In genomic region chr1:151875419-151876097, GRCh38 we compare ENCODE assay signal across 28 cellular contexts. TPM values are rescaled to one million over a fixed set of nuclear protein-coding genes. Genes with fewer than 3 reads are reported as not detected.
DNase-seq lines count a peak whose midpoint lies in the region; ATAC-seq, FAIRE-seq and TF ChIP-seq lines count a peak whose summit lies in the region.
"Had no signal": no experiment of that assay in that cellular context is flagged by ENCODE, and none has a peak within 500 bp of the region (broad histone marks: within the 10 kb centered on the region; RNA-seq: fewer than 3 reads in every experiment).

No MANE protein-coding gene starts in this region.

- dilution Hi-C loops in IMR-90 (cut with HindIII; ENCODE audit: low sequenced_read_pairs, unreplicated experiment), result loop anchor here (25.0 kb wide), 1 partner anchor 88 kb away; the partner anchor contains the start of gene TDRKH

- no peak for TF ChIP-seq CTCF in IMR-90 (conservative IDR thresholded peaks at IDR 0.05; ENCODE audit: low read depth, low read length)

- H3K56ac ChIP-seq in IMR-90 (ENCODE audit: extremely low read depth, insufficient read depth, low read length), result no peak overlapping the region

- H2BK20ac ChIP-seq in IMR-90 (ENCODE audit: low read depth, low read length), result no peak overlapping the region

- no peak overlapping the region for H4K5ac ChIP-seq in IMR-90 (ENCODE audit: low read depth, low read length)

- FAIRE-seq in TTC549 (lab: Jason Lieb, UNC), result peak; percentile 41
- FAIRE-seq: GM12878, RCC 7860 had no signal

- peak; percentile 56 for ATAC-seq in IMR-90 (ENCODE audit: low read depth)
- ATAC-seq in naive thymus-derived CD4-positive, alpha-beta T cell, result no peak
- ATAC-seq: GM12878 had no signal

- no peak overlapping the region for H2AK5ac ChIP-seq in IMR-90 (ENCODE audit: low read depth, low read length)

- H3K4ac ChIP-seq in IMR-90 (ENCODE audit: low read depth, low read length), result no peak overlapping the region

- no peak for DNase-seq in activated T-cell treated with anti-CD3 and anti-CD28 coated beads, Interleukin-2, amount 50 U/mL, for 24 hours
- DNase-seq in activated T-cell treated with anti-CD3 and anti-CD28 coated beads for 4 hours, result no peak
- no peak for DNase-seq in IMR-90
- no peak for DNase-seq in naive thymus-derived CD4-positive, alpha-beta T cell
- no peak for DNase-seq in medulla oblongata (ENCODE audit: extremely low spot score)
- no peak for DNase-seq in T-helper 1 cell
- no peak for DNase-seq in SIG-M5 (lab: John Stamatoyannopoulos, UW)
- DNase-seq: 8988T, ACHN, BE2C, Caco-2, DMS79, EL, GDM1, GOT3, HFFc6, Karpas-422, NCI-H1092, NCI-H1417 treated with DMSO at 0.1 percent for 48 hours, NCI-H1694 treated with DMSO at 0.1 percent for 48 hours, NCI-H2081, SK-N-SH had no signal

- POLR2A ChIA-PET in IMR-90 (lab: Charles Lee; ENCODE audit: unreplicated experiment), result no interaction called here
- POLR2A ChIA-PET in naive thymus-derived CD4-positive, alpha-beta T cell (lab: Charles Lee), result interaction anchor here (0.7 kb wide), 1 partner anchor 867 kb away, joined by 3 read pairs; no protein-coding TSS in a partner anchor

- intact Hi-C loops in IMR-90 (cut with micrococcal nuclease), result no loop called here
- intact Hi-C loops in naive thymus-derived CD4-positive, alpha-beta T cell (cut with micrococcal nuclease), result no loop called here

- peaks cover 65% of the 10 kb centered on the region for H3K36me3 Mint-ChIP-seq in activated T-cell treated with anti-CD3 and anti-CD28 coated beads, Interleukin-2, amount 50 U/mL, for 24 hours (ENCODE audit: low read depth)
- H3K36me3 Mint-ChIP-seq in naive thymus-derived CD4-positive, alpha-beta T cell, result peaks cover 16 to 37% (median 22%) of the 10 kb centered on the region in 5 donors

- no peaks in the 10 kb centered on the region for H3K79me1 ChIP-seq in IMR-90 (ENCODE audit: low read depth in 1 of 2, low read length in 2 of 2)

- no peak overlapping the region for H3K4me3 ChIP-seq in IMR-90 (ENCODE audit: insufficient read depth, low read depth, low read length)
- no peak overlapping the region for H3K4me3 ChIP-seq in naive thymus-derived CD4-positive, alpha-beta T cell (ENCODE audit: low read length)
- H3K4me3 ChIP-seq: GM12878, HAP-1 had no signal

- H3K4me1 Mint-ChIP-seq in activated T-cell treated with anti-CD3 and anti-CD28 coated beads, Interleukin-2, amount 50 U/mL, for 24 hours (ENCODE audit: low read depth), result peaks cover 15% of the 10 kb centered on the region
- H3K4me1 Mint-ChIP-seq in naive thymus-derived CD4-positive, alpha-beta T cell, result peaks cover 8 to 41% (median 18%) of the 10 kb centered on the region in 7 donors

- no peak overlapping the region for H3K4me2 ChIP-seq in IMR-90 (ENCODE audit: low read depth, low read length)
- H3K4me2 ChIP-seq: SK-N-SH had no signal

- in situ Hi-C loops in IMR-90 (cut with MboI; ENCODE audit: low sequenced_read_pairs), result no loop called here

- CTCF ChIA-PET in IMR-90 (lab: Yijun Ruan, JAX), result interaction anchor here (1.1 to 1.9 kb wide), 2 partner anchors 9 to 126 kb away, joined by 3 to 5 read pairs; no protein-coding TSS in a partner anchor
- CTCF ChIA-PET in naive thymus-derived CD4-positive, alpha-beta T cell (lab: Charles Lee), result no interaction called here

- H3K36me3 ChIP-seq in IMR-90 (ENCODE audit: control insufficient read depth, insufficient read depth, low read length), result peaks cover 6% of the 10 kb centered on the region
- H3K36me3 ChIP-seq in naive thymus-derived CD4-positive, alpha-beta T cell (ENCODE audit: control insufficient read depth in 2 of 3, insufficient read depth in 3 of 3, low read length in 3 of 3), result peaks cover 0 to 27% (median 0%) of the 10 kb centered on the region in 3 experiments
- H3K36me3 ChIP-seq: BE2C, HAP-1 had no signal

- no peak overlapping the region for H3K9ac ChIP-seq in IMR-90 (ENCODE audit: low read depth, low read length)
- H3K9ac ChIP-seq: SK-N-SH had no signal

- no peak overlapping the region for H3K23ac ChIP-seq in IMR-90 (ENCODE audit: low read depth, low read length)

- no peak overlapping the region for H3K14ac ChIP-seq in IMR-90 (replicated peaks; ENCODE audit: low read depth, low read length)

- no peak overlapping the region for H2AK9ac ChIP-seq in IMR-90 (replicated peaks; ENCODE audit: low read depth, low read length, poor library complexity)

- H3K27ac Mint-ChIP-seq in activated T-cell treated with anti-CD3 and anti-CD28 coated beads, Interleukin-2, amount 50 U/mL, for 24 hours, result peak overlapping the region; percentile 29
- H3K27ac Mint-ChIP-seq in naive thymus-derived CD4-positive, alpha-beta T cell, result peak overlapping the region in 8 of 9 donors; percentile 32 to 78 (median 46)
- H3K27ac Mint-ChIP-seq: CD14-positive monocyte, HFFc6 had no signal

- no peaks in the 10 kb centered on the region for H3K9me3 ChIP-seq in IMR-90 (ENCODE audit: control insufficient read depth, insufficient read depth, low read length)
- no peaks in the 10 kb centered on the region for H3K9me3 ChIP-seq in naive thymus-derived CD4-positive, alpha-beta T cell (ENCODE audit: control insufficient read depth in 2 of 3, low read length in 3 of 3)
- H3K9me3 ChIP-seq: BE2C, Caco-2, HAP-1, SK-N-SH had no signal

- no peaks in the 10 kb centered on the region for H3K27me3 ChIP-seq in IMR-90 (ENCODE audit: control insufficient read depth, insufficient read depth, low read length)
- H3K27me3 ChIP-seq in naive thymus-derived CD4-positive, alpha-beta T cell (ENCODE audit: control insufficient read depth in 2 of 2, insufficient read depth in 2 of 2, low read length in 2 of 2), result no peaks in the 10 kb centered on the region
- H3K27me3 ChIP-seq: BE2C had no signal

- H2BK120ac ChIP-seq in IMR-90 (ENCODE audit: low read depth, low read length), result no peak overlapping the region

- no peaks in the 10 kb centered on the region for H3K27me3 Mint-ChIP-seq in activated T-cell treated with anti-CD3 and anti-CD28 coated beads, Interleukin-2, amount 50 U/mL, for 24 hours
- no peaks in the 10 kb centered on the region for H3K27me3 Mint-ChIP-seq in naive thymus-derived CD4-positive, alpha-beta T cell

- H3K27ac ChIP-seq in IMR-90 (ENCODE audit: insufficient read depth, low read length), result no peak overlapping the region
- H3K27ac ChIP-seq in naive thymus-derived CD4-positive, alpha-beta T cell (ENCODE audit: low read depth, low read length), result no peak overlapping the region

- no peak overlapping the region for H4K91ac ChIP-seq in IMR-90 (ENCODE audit: insufficient read depth, low read depth, low read length)

- H3K9me1 ChIP-seq in IMR-90 (ENCODE audit: insufficient read depth, low read length), result no peaks in the 10 kb centered on the region

- TF ChIP-seq RAD21 in IMR-90 (IDR thresholded peaks at IDR 0.05; ENCODE audit: low read length), result no peak

- no peaks in the 10 kb centered on the region for H3K4me1 ChIP-seq in IMR-90 (ENCODE audit: control insufficient read depth, insufficient read depth, low read length)
- H3K4me1 ChIP-seq in naive thymus-derived CD4-positive, alpha-beta T cell (ENCODE audit: control insufficient read depth in 2 of 2, insufficient read depth in 2 of 2, low read length in 2 of 2), result peaks cover 0 to 5% of the 10 kb centered on the region in 2 donors
- H3K4me1 ChIP-seq: BE2C, Caco-2, HAP-1 had no signal

- H2BK5ac ChIP-seq in IMR-90 (ENCODE audit: low read depth, low read length, poor library complexity, severe bottlenecking), result no peak overlapping the region

- BruUV-seq in IMR-90 (replicated peaks; lab: Mats Ljungman, UMichigan), result no TSS peak

- H4K8ac ChIP-seq in IMR-90 (ENCODE audit: low read depth in 2 of 2, low read length in 2 of 2), result no peak overlapping the region

- no peaks in the 10 kb centered on the region for H3K9me3 Mint-ChIP-seq in activated T-cell treated with anti-CD3 and anti-CD28 coated beads, Interleukin-2, amount 50 U/mL, for 24 hours
- H3K9me3 Mint-ChIP-seq in naive thymus-derived CD4-positive, alpha-beta T cell, result no peaks in the 10 kb centered on the region
- H3K9me3 Mint-ChIP-seq: CD14-positive monocyte, HFFc6 had no signal

- H3K18ac ChIP-seq in IMR-90 (ENCODE audit: low read depth, low read length), result no peak overlapping the region

- no peak overlapping the region for H2BK15ac ChIP-seq in IMR-90 (ENCODE audit: low read depth, low read length)

- no peak overlapping the region for H3K4me3 Mint-ChIP-seq in activated T-cell treated with anti-CD3 and anti-CD28 coated beads, Interleukin-2, amount 50 U/mL, for 24 hours
- H3K4me3 Mint-ChIP-seq in naive thymus-derived CD4-positive, alpha-beta T cell, result no peak overlapping the region
- H3K4me3 Mint-ChIP-seq: CD14-positive monocyte, HFFc6 had no signal

- no peaks in the 10 kb centered on the region for H4K20me1 ChIP-seq in IMR-90 (ENCODE audit: insufficient read depth, low read length)

- no CpG with 5 or more reads among the region's 1 CpG for WGBS in IMR-90 (ENCODE audit: extremely low coverage in 2 of 2, insufficient read length in 1 of 2), 2 experiments

- no peak overlapping the region for H2AFZ ChIP-seq in IMR-90 (replicated peaks; ENCODE audit: low read length, poor library complexity)

- no peak for TF ChIP-seq POLR2A in IMR-90 (IDR thresholded peaks at IDR 0.05; ENCODE audit: low read depth, low read length)

RNA-seq across cellular contexts. Expression of gene THEM5, which starts 22.0 kb away (rescaled TPM):
- not detected in 2 replicates for total RNA-seq in IMR-90 (2012; rRNA removed)
- not detected in 2 replicates for polyA plus RNA-seq in IMR-90 (2012; rRNA removed)
- polyA plus RNA-seq in IMR-90 (2012; cell fraction: cytosol; rRNA removed), result not detected in 2 replicates
- not detected in 2 replicates for polyA plus RNA-seq in IMR-90 (2012; cell fraction: nucleus; rRNA removed; ENCODE audit: low replicate concordance)
- not detected for total RNA-seq in naive thymus-derived CD4-positive, alpha-beta T cell
- not detected for polyA plus RNA-seq in naive thymus-derived CD4-positive, alpha-beta T cell
- total RNA-seq: Caco-2, GM12878, HFFc6, NCI-H460 had no signal
- polyA plus RNA-seq: CD14-positive monocyte, SK-N-SH had no signal

RNA-seq across cellular contexts. Expression of gene THEM4, which starts 33.8 kb away (rescaled TPM):
- total RNA-seq in IMR-90 (2012; rRNA removed), result 7.3 and 8.3 TPM in 2 replicates
- 12.2 and 15.7 TPM in 2 replicates for polyA plus RNA-seq in IMR-90 (2012; rRNA removed)
- 5.9 and 6.6 TPM in 2 replicates for polyA plus RNA-seq in IMR-90 (2012; cell fraction: cytosol; rRNA removed)
- 4.0 and 16.7 TPM in 2 replicates for polyA plus RNA-seq in IMR-90 (2012; cell fraction: nucleus; rRNA removed; ENCODE audit: low replicate concordance)
- 100 to 1,000 TPM in 2 of 5 experiments, 10 to 100 TPM in 3; 37.6 to 143 (median 44.6) TPM for total RNA-seq in naive thymus-derived CD4-positive, alpha-beta T cell
- polyA plus RNA-seq in naive thymus-derived CD4-positive, alpha-beta T cell, result 100 to 1,000 TPM; 113 to 122 TPM

RNA-seq across cellular contexts. Expression of gene C2CD4D, which starts 35.9 kb away (rescaled TPM):
- not detected in 2 replicates for total RNA-seq in IMR-90 (2012; rRNA removed)
- polyA plus RNA-seq in IMR-90 (2012; rRNA removed), result not detected in 2 replicates
- polyA plus RNA-seq in IMR-90 (2012; cell fraction: cytosol; rRNA removed), result 0.03 TPM in 1 of 2 replicates, not detected in the other
- polyA plus RNA-seq in IMR-90 (2012; cell fraction: nucleus; rRNA removed; ENCODE audit: low replicate concordance), result not detected in 2 replicates
- under 1 TPM in 2 of 5 experiments, not detected in 3; 0.34 to 0.87 TPM for total RNA-seq in naive thymus-derived CD4-positive, alpha-beta T cell
- under 1 TPM in 1 of 2 donors, not detected in 1; 0.18 TPM for polyA plus RNA-seq in naive thymus-derived CD4-positive, alpha-beta T cell
- total RNA-seq: HFFc6, NCI-H460 had no signal
- polyA plus RNA-seq: CD14-positive monocyte, SK-N-SH had no signal

RNA-seq across cellular contexts. Expression of gene RORC, which starts 44.0 kb away (rescaled TPM):
- total RNA-seq in IMR-90 (2012; rRNA removed), result not detected in 2 replicates
- polyA plus RNA-seq in IMR-90 (2012; rRNA removed), result not detected in 2 replicates
- polyA plus RNA-seq in IMR-90 (2012; cell fraction: cytosol; rRNA removed), result not detected in 2 replicates
- polyA plus RNA-seq in IMR-90 (2012; cell fraction: nucleus; rRNA removed; ENCODE audit: low replicate concordance), result not detected in 2 replicates
- total RNA-seq in naive thymus-derived CD4-positive, alpha-beta T cell, result 1 to 10 TPM in 1 of 5 experiments, under 1 TPM in 4; 0.16 to 2.5 (median 0.21) TPM
- polyA plus RNA-seq in naive thymus-derived CD4-positive, alpha-beta T cell, result under 1 TPM in 1 of 2 donors, not detected in 1; 0.37 TPM
- total RNA-seq: Caco-2, GM12878, HFFc6 had no signal
- polyA plus RNA-seq: CD14-positive monocyte, GM12878, SK-N-SH had no signal
